In the genomic region with DNA sequence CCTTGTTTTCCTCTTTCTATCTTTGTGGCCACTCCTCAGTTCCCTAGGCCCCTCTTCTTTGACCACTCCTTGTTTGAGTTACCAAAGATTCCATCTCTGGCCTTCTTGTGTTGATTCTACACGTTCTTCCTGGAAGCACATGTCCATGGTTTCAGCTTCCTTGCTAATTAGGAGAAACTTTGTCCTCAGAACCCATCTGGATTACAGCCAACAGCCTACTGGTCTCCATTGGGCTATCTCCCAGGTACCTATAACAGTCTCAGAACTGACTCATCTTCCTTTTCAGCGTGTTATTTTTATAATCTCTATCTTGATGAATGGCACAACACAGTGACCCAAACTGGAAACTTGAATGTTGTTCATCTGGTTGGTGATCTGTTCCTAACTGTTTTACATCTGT, we compare ENCODE assay signal across 10 cellular contexts. TPM values are rescaled to one million over a fixed set of nuclear protein-coding genes. Genes with fewer than 3 reads are reported as not detected.
DNase-seq lines count a peak whose midpoint lies in the region; ATAC-seq, FAIRE-seq and TF ChIP-seq lines count a peak whose summit lies in the region.
"Had no signal": no experiment of that assay in that cellular context is flagged by ENCODE, and none has a peak within 500 bp of the region (broad histone marks: within the 10 kb centered on the region; RNA-seq: fewer than 3 reads in every experiment).

No MANE protein-coding gene starts in this region.

- H3K4me1 ChIP-seq in HepG2 (ENCODE audit: insufficient read depth, low read length) (peaks cover 26% of the 10 kb centered on the region), right lobe of liver (no peaks in the 10 kb centered on the region), SK-N-SH (ENCODE audit: control insufficient read depth in 1 of 2, insufficient read depth in 2 of 2, low read depth in 1 of 2, low read length in 1 of 2) (no peaks in the 10 kb centered on the region; a peak in 1 of 4 replicates), body of pancreas (no peaks in the 10 kb centered on the region)

- H3K27me3 ChIP-seq in HepG2 (ENCODE audit: control insufficient read depth in 1 of 2, insufficient read depth in 2 of 2, low read length in 2 of 2) (no peaks in the 10 kb centered on the region), right lobe of liver (no peaks in the 10 kb centered on the region), SK-N-SH (ENCODE audit: insufficient read depth) (no peaks in the 10 kb centered on the region), body of pancreas (no peaks in the 10 kb centered on the region)

- H2AFZ ChIP-seq in HepG2 (ENCODE audit: low read length), result no peak overlapping the region
- no peak overlapping the region for H2AFZ ChIP-seq in SK-N-SH (ENCODE audit: low read depth)

- TF ChIP-seq POLR2A in HepG2 (IDR thresholded peaks at IDR 0.05; ENCODE audit: insufficient read depth in 1 of 2, low read depth in 2 of 2, low read length in 2 of 2) (no peak), right lobe of liver (IDR thresholded peaks at IDR 0.05) (no peak), body of pancreas (IDR thresholded peaks at IDR 0.05) (no peak)

- H3K9ac ChIP-seq in HepG2 (ENCODE audit: insufficient read depth, low read depth, low read length) (no peak overlapping the region), SK-N-SH (no peak overlapping the region)

- in situ Hi-C loops in HepG2 (cut with HindIII; ENCODE audit: extremely low pct_ligation_motif_present, low pct_unique_long_range_greater_than_20kb), result no loop called here

- H3K9me2 ChIP-seq in SK-N-SH, result no peaks in the 10 kb centered on the region

- TF ChIP-seq EP300 in HepG2 (IDR thresholded peaks at IDR 0.05; ENCODE audit: low read depth in 2 of 2, low read length in 2 of 2) (no peak), HepG2 (CRISPR knock-in tag; IDR thresholded peaks at IDR 0.05; ENCODE audit: borderline replicate concordance) (no peak), SK-N-SH (IDR thresholded peaks at IDR 0.05; ENCODE audit: borderline replicate concordance in 1 of 2, low read depth in 1 of 2, low read length in 1 of 2) (no peak)

- no peak overlapping the region for H3K4me3 ChIP-seq in HepG2 (replicated peaks in 1 of 3; ENCODE audit: insufficient read depth in 1 of 3, low read depth in 2 of 3, low read length in 3 of 3)
- no peak overlapping the region for H3K4me3 ChIP-seq in right lobe of liver
- no peak overlapping the region for H3K4me3 ChIP-seq in SK-N-SH (ENCODE audit: low read depth in 2 of 2, low read length in 1 of 2)
- no peak overlapping the region for H3K4me3 ChIP-seq in body of pancreas

- H3K9me3 ChIP-seq in HepG2 (ENCODE audit: low read length) (0 out of 2 replicates have a peak, but pooled peaks cover 3% of the 10 kb centered on the region), right lobe of liver (no peaks in the 10 kb centered on the region), SK-N-SH (no peaks in the 10 kb centered on the region), body of pancreas (no peaks in the 10 kb centered on the region)

- ATAC-seq in HepG2, result no peak
- ATAC-seq in right lobe of liver, result no peak
- ATAC-seq in esophagus mucosa, result peak; percentile 34
- ATAC-seq in body of pancreas, result no peak

- FAIRE-seq in HepG2 (lab: Jason Lieb, UNC), result peak; percentile 4
- FAIRE-seq: kidney had no signal

- no peak overlapping the region for H3K4me2 ChIP-seq in HepG2 (ENCODE audit: low read depth, low read length)
- H3K4me2 ChIP-seq in SK-N-SH, result peak overlapping the region; percentile 31

- CTCF ChIA-PET in HepG2 (lab: Yijun Ruan, JAX; ENCODE audit: low intra/inter-chr PET ratio, low total read pairs) (no interaction called here), SK-N-SH (lab: Yijun Ruan, JAX) (no interaction called here)

- H4K20me1 ChIP-seq in HepG2 (ENCODE audit: insufficient read depth, low read length), result 0 out of 2 replicates have a peak, but pooled peaks cover 14% of the 10 kb centered on the region
- peaks cover 34% of the 10 kb centered on the region for H4K20me1 ChIP-seq in SK-N-SH (ENCODE audit: insufficient read depth)

- TF ChIP-seq CTCF in HepG2 (CRISPR knock-in tag; IDR thresholded peaks at IDR 0.05) (no peak), right lobe of liver (IDR thresholded peaks at IDR 0.05) (no peak), SK-N-SH (IDR thresholded peaks at IDR 0.05) (no peak), body of pancreas (IDR thresholded peaks at IDR 0.05) (no peak)

- no TSS peak for BruUV-seq in HepG2 (replicated peaks; lab: Mats Ljungman, UMichigan)

- POLR2A ChIA-PET in HepG2 (lab: Yijun Ruan, JAX), result no interaction called here
- POLR2A ChIA-PET in SK-N-SH (lab: Yijun Ruan, JAX), result no interaction called here

- 0 out of 5 replicates have a peak, but pooled peaks cover 0 to 1% of the 10 kb centered on the region in 2 experiments for H3K36me3 ChIP-seq in HepG2 (replicated peaks in 1 of 2; ENCODE audit: control insufficient read depth in 1 of 2, insufficient read depth in 2 of 2, low read length in 2 of 2)
- no peaks in the 10 kb centered on the region for H3K36me3 ChIP-seq in right lobe of liver
- no peaks in the 10 kb centered on the region for H3K36me3 ChIP-seq in SK-N-SH (replicated peaks in 1 of 2; ENCODE audit: control insufficient read depth in 1 of 2, insufficient read depth in 2 of 2, low read length in 1 of 2)
- no peaks in the 10 kb centered on the region for H3K36me3 ChIP-seq in body of pancreas (replicated peaks in 1 of 2; ENCODE audit: insufficient read depth in 1 of 2, low read depth in 2 of 2)

- H3K79me2 ChIP-seq in HepG2 (ENCODE audit: insufficient read depth, low read length), result peaks cover 75% of the 10 kb centered on the region
- H3K79me2 ChIP-seq in SK-N-SH (ENCODE audit: insufficient read depth), result peaks cover 87% of the 10 kb centered on the region

- WGBS in HepG2 (ENCODE audit: low lambda C conversion rate), result 61% methylated on average over 2 of the region's 2 CpGs
- WGBS in right lobe of liver (ENCODE audit: insufficient coverage, low coverage, low lambda C conversion rate, missing lambda C conversion rate), result 47% methylated on average over 2 of the region's 2 CpGs
- WGBS in SK-N-SH (ENCODE audit: low lambda C conversion rate), result 31% methylated on average over 2 of the region's 2 CpGs
- 62 to 71% methylated on average over 2 of the region's 2 CpGs for WGBS in body of pancreas, 2 donors

- no peak for TF ChIP-seq RAD21 in HepG2 (CRISPR knock-in tag; IDR thresholded peaks at IDR 0.05)
- TF ChIP-seq RAD21 in SK-N-SH (IDR thresholded peaks at IDR 0.05; ENCODE audit: low read length), result no peak

- no peak overlapping the region for H3K27ac ChIP-seq in HepG2 (ENCODE audit: extremely low read length, insufficient read depth, low read length)
- no peak overlapping the region for H3K27ac ChIP-seq in right lobe of liver
- H3K27ac ChIP-seq in SK-N-SH (ENCODE audit: low read depth in 2 of 2, low read length in 1 of 2), result peak overlapping the region; percentile 18 to 45; a peak in 2 of 4 replicates
- no peak overlapping the region for H3K27ac ChIP-seq in body of pancreas

- intact Hi-C loops in HepG2 (cut with micrococcal nuclease; ENCODE audit: unreplicated experiment), result no loop called here
- intact Hi-C loops in right lobe of liver (cut with DNase I), result no loop called here
- intact Hi-C loops in body of pancreas (cut with DNase I), result no loop called here

- peaks cover 13% of the 10 kb centered on the region for H3F3A ChIP-seq in SK-N-SH (replicated peaks; ENCODE audit: insufficient read depth)

- DNase-seq in HepG2 (ENCODE audit: low spot score) (no peak), right lobe of liver (no peak), SK-N-SH (no peak), NCI-H774 (lab: John Stamatoyannopoulos, UW) (no peak), body of pancreas (no peak), NCI-H1092 treated with DMSO at 0.1 percent for 48 hours (lab: John Stamatoyannopoulos, UW) (no peak), H4 (ENCODE audit: low spot score) (no peak)
- DNase-seq: activated T-cell treated with anti-CD3 and anti-CD28 coated beads, Interleukin-2, amount 50 U/mL, for 48 hours; kidney had no signal

RNA-seq across cellular contexts. Expression of a gene that starts 17.5 kb away (rescaled TPM):
- total RNA-seq in HepG2 (2016; rRNA removed; fragmentation: Illumina TruSeq; extraction: Trizol), result 43.7 and 47.2 TPM in 2 replicates
- total RNA-seq in HepG2 (2016; cell fraction: cytosol; rRNA removed; fragmentation: Illumina TruSeq; extraction: Trizol; ENCODE audit: low read depth), result 75.0 and 92.4 TPM in 2 replicates
- total RNA-seq in HepG2 (2016; cell fraction: insoluble cytoplasmic fraction; rRNA removed; fragmentation: Illumina TruSeq; extraction: Trizol), result 36.6 and 48.6 TPM in 2 replicates
- 68.2 and 69.6 TPM in 2 replicates for total RNA-seq in HepG2 (2016; cell fraction: membrane; rRNA removed; fragmentation: Illumina TruSeq; extraction: Trizol)
- 49.3 and 53.4 TPM in 2 replicates for total RNA-seq in HepG2 (2016; cell fraction: nucleus; rRNA removed; fragmentation: Illumina TruSeq; extraction: Trizol)
- polyA plus RNA-seq in HepG2 (2011; rRNA removed), result 107 and 127 TPM in 2 replicates
- 69.7 and 102 TPM in 2 replicates for polyA plus RNA-seq in HepG2 (2011; cell fraction: cytosol; rRNA removed)
- polyA plus RNA-seq in HepG2 (2011; cell fraction: nucleus; rRNA removed), result 65.1 and 68.2 TPM in 2 replicates
- polyA plus RNA-seq in HepG2 (2012), result 67.3 and 73.2 TPM in 2 replicates
- polyA plus RNA-seq in HepG2 (2016; cell fraction: cytosol; fragmentation: Illumina TruSeq; extraction: Trizol; ENCODE audit: low read depth), result 23.1 and 26.7 TPM in 2 replicates
- polyA plus RNA-seq in HepG2 (2016; cell fraction: insoluble cytoplasmic fraction; fragmentation: Illumina TruSeq; extraction: Trizol; ENCODE audit: low read depth), result 56.2 and 64.8 TPM in 2 replicates
- polyA plus RNA-seq in HepG2 (2016; cell fraction: membrane; fragmentation: Illumina TruSeq; extraction: Trizol; ENCODE audit: low read depth), result 68.7 and 72.2 TPM in 2 replicates
- polyA plus RNA-seq in HepG2 (2016; cell fraction: nucleus; fragmentation: Illumina TruSeq; extraction: Trizol; ENCODE audit: insufficient read depth, low read depth), result 100 and 102 TPM in 2 replicates
- 22.9 and 71.1 TPM in 2 replicates for polyA minus RNA-seq in HepG2 (2011; rRNA and poly(A)+ RNA removed; ENCODE audit: low replicate concordance)
- 48.3 and 52.0 TPM in 2 replicates for polyA minus RNA-seq in HepG2 (2011; cell fraction: cytosol; rRNA and poly(A)+ RNA removed)
- polyA minus RNA-seq in HepG2 (2011; cell fraction: nucleus; rRNA and poly(A)+ RNA removed), result 49.8 and 61.4 TPM in 2 replicates
- total RNA-seq in right lobe of liver, result 10 to 100 TPM; 15.7 to 22.1 (median 18.6) TPM
- polyA plus RNA-seq in SK-N-SH (2012; rRNA removed), result 47.6 and 55.4 TPM in 2 replicates
- polyA plus RNA-seq in SK-N-SH (2012; cell fraction: cytosol; rRNA removed), result 62.0 and 65.9 TPM in 2 replicates
- polyA plus RNA-seq in SK-N-SH (2012; cell fraction: nucleus; rRNA removed), result 45.0 and 59.2 TPM in 2 replicates
- 36.5 TPM for total RNA-seq in esophagus mucosa
- 10 to 100 TPM; 22.3 to 24.1 TPM for total RNA-seq in body of pancreas
- total RNA-seq in H4 (2014; rRNA removed; shearing (Covaris generic)), result 23.3 and 30.1 TPM in 2 replicates

RNA-seq across cellular contexts. Expression of a gene that starts 50.2 kb away (rescaled TPM):
- total RNA-seq in HepG2 (2016; rRNA removed; fragmentation: Illumina TruSeq; extraction: Trizol) (27.6 and 35.4 TPM in 2 replicates), right lobe of liver (10 to 100 TPM; 17.2 to 22.2 (median 19.1) TPM), esophagus mucosa (23.8 TPM), body of pancreas (10 to 100 TPM; 21.3 to 25.4 TPM)
- 5.8 and 7.1 TPM in 2 replicates for total RNA-seq in HepG2 (2016; cell fraction: cytosol; rRNA removed; fragmentation: Illumina TruSeq; extraction: Trizol; ENCODE audit: low read depth)
- 28.5 and 36.0 TPM in 2 replicates for total RNA-seq in HepG2 (2016; cell fraction: insoluble cytoplasmic fraction; rRNA removed; fragmentation: Illumina TruSeq; extraction: Trizol)
- total RNA-seq in HepG2 (2016; cell fraction: membrane; rRNA removed; fragmentation: Illumina TruSeq; extraction: Trizol), result 7.1 and 7.2 TPM in 2 replicates
- 36.6 and 39.6 TPM in 2 replicates for total RNA-seq in HepG2 (2016; cell fraction: nucleus; rRNA removed; fragmentation: Illumina TruSeq; extraction: Trizol)
- polyA plus RNA-seq in HepG2 (2011; rRNA removed) (34.2 and 44.0 TPM in 2 replicates), SK-N-SH (2012; rRNA removed) (62.0 and 78.4 TPM in 2 replicates)
- 21.5 and 23.3 TPM in 2 replicates for polyA plus RNA-seq in HepG2 (2011; cell fraction: cytosol; rRNA removed)
- 216 and 253 TPM in 2 replicates for polyA plus RNA-seq in HepG2 (2011; cell fraction: nucleus; rRNA removed)
- polyA plus RNA-seq in HepG2 (2012), result 26.0 and 31.8 TPM in 2 replicates
- 3.7 and 4.5 TPM in 2 replicates for polyA plus RNA-seq in HepG2 (2016; cell fraction: cytosol; fragmentation: Illumina TruSeq; extraction: Trizol; ENCODE audit: low read depth)
- polyA plus RNA-seq in HepG2 (2016; cell fraction: insoluble cytoplasmic fraction; fragmentation: Illumina TruSeq; extraction: Trizol; ENCODE audit: low read depth), result 22.7 and 23.3 TPM in 2 replicates
- polyA plus RNA-seq in HepG2 (2016; cell fraction: membrane; fragmentation: Illumina TruSeq; extraction: Trizol; ENCODE audit: low read depth), result 4.4 and 5.8 TPM in 2 replicates
- 85.0 and 94.6 TPM in 2 replicates for polyA plus RNA-seq in HepG2 (2016; cell fraction: nucleus; fragmentation: Illumina TruSeq; extraction: Trizol; ENCODE audit: insufficient read depth, low read depth)
- 26.6 and 68.4 TPM in 2 replicates for polyA minus RNA-seq in HepG2 (2011; rRNA and poly(A)+ RNA removed; ENCODE audit: low replicate concordance)
- polyA minus RNA-seq in HepG2 (2011; cell fraction: cytosol; rRNA and poly(A)+ RNA removed), result 14.9 and 18.9 TPM in 2 replicates
- polyA minus RNA-seq in HepG2 (2011; cell fraction: nucleus; rRNA and poly(A)+ RNA removed), result 34.0 and 43.6 TPM in 2 replicates
- 25.1 and 33.3 TPM in 2 replicates for polyA plus RNA-seq in SK-N-SH (2012; cell fraction: cytosol; rRNA removed)
- 293 and 305 TPM in 2 replicates for polyA plus RNA-seq in SK-N-SH (2012; cell fraction: nucleus; rRNA removed)
- 26.3 and 30.7 TPM in 2 replicates for total RNA-seq in H4 (2014; rRNA removed; shearing (Covaris generic))

RNA-seq across cellular contexts. Expression of a gene that starts 50.3 kb away (rescaled TPM):
- 12.6 and 40.1 TPM in 2 replicates for total RNA-seq in HepG2 (2016; rRNA removed; fragmentation: Illumina TruSeq; extraction: Trizol)
- 15.8 and 19.1 TPM in 2 replicates for total RNA-seq in HepG2 (2016; cell fraction: cytosol; rRNA removed; fragmentation: Illumina TruSeq; extraction: Trizol; ENCODE audit: low read depth)
- 12.7 and 43.6 TPM in 2 replicates for total RNA-seq in HepG2 (2016; cell fraction: insoluble cytoplasmic fraction; rRNA removed; fragmentation: Illumina TruSeq; extraction: Trizol)
- total RNA-seq in HepG2 (2016; cell fraction: membrane; rRNA removed; fragmentation: Illumina TruSeq; extraction: Trizol), result 25.5 and 30.3 TPM in 2 replicates
- 50.5 and 56.6 TPM in 2 replicates for total RNA-seq in HepG2 (2016; cell fraction: nucleus; rRNA removed; fragmentation: Illumina TruSeq; extraction: Trizol)
- polyA plus RNA-seq in HepG2 (2011; rRNA removed), result 84.2 and 92.3 TPM in 2 replicates
- polyA plus RNA-seq in HepG2 (2011; cell fraction: cytosol; rRNA removed), result 34.6 and 52.7 TPM in 2 replicates
- 548 and 651 TPM in 2 replicates for polyA plus RNA-seq in HepG2 (2011; cell fraction: nucleus; rRNA removed)
- 37.5 and 47.0 TPM in 2 replicates for polyA plus RNA-seq in HepG2 (2012)
- polyA plus RNA-seq in HepG2 (2016; cell fraction: cytosol; fragmentation: Illumina TruSeq; extraction: Trizol; ENCODE audit: low read depth), result 15.4 and 16.6 TPM in 2 replicates
- polyA plus RNA-seq in HepG2 (2016; cell fraction: insoluble cytoplasmic fraction; fragmentation: Illumina TruSeq; extraction: Trizol; ENCODE audit: low read depth), result 13.1 and 14.6 TPM in 2 replicates
- polyA plus RNA-seq in HepG2 (2016; cell fraction: membrane; fragmentation: Illumina TruSeq; extraction: Trizol; ENCODE audit: low read depth), result 23.9 and 27.4 TPM in 2 replicates
- 129 TPM in 2 replicates for polyA plus RNA-seq in HepG2 (2016; cell fraction: nucleus; fragmentation: Illumina TruSeq; extraction: Trizol; ENCODE audit: insufficient read depth, low read depth)
- polyA minus RNA-seq in HepG2 (2011; rRNA and poly(A)+ RNA removed; ENCODE audit: low replicate concordance), result 12.5 and 33.7 TPM in 2 replicates
- polyA minus RNA-seq in HepG2 (2011; cell fraction: cytosol; rRNA and poly(A)+ RNA removed), result 9.0 and 9.2 TPM in 2 replicates
- polyA minus RNA-seq in HepG2 (2011; cell fraction: nucleus; rRNA and poly(A)+ RNA removed), result 45.2 and 51.7 TPM in 2 replicates
- total RNA-seq in right lobe of liver, result 10 to 100 TPM in 5 of 6 experiments, 1 to 10 TPM in 1; 9.6 to 22.2 (median 18.6) TPM
- polyA plus RNA-seq in SK-N-SH (2012; rRNA removed), result 65.2 and 73.6 TPM in 2 replicates
- polyA plus RNA-seq in SK-N-SH (2012; cell fraction: cytosol; rRNA removed), result 16.3 and 21.7 TPM in 2 replicates
- 566 and 689 TPM in 2 replicates for polyA plus RNA-seq in SK-N-SH (2012; cell fraction: nucleus; rRNA removed)
- total RNA-seq in esophagus mucosa, result 16.5 TPM
- total RNA-seq in body of pancreas, result 10 to 100 TPM; 26.5 to 48.1 TPM
- total RNA-seq in H4 (2014; rRNA removed; shearing (Covaris generic)), result 10.9 and 24.5 TPM in 2 replicates

Comparison
In these comparisons a context has a peak if more than half of its experiments do, and no peak if none do; other contexts are left out.
1. H3K27ac ChIP-seq: peak in SK-N-SH (2 of 2); none in HepG2 (single experiment), right lobe of liver (0 of 3) and body of pancreas (0 of 4).